ENCODE assay signal across 5 cellular contexts in the genomic region with DNA sequence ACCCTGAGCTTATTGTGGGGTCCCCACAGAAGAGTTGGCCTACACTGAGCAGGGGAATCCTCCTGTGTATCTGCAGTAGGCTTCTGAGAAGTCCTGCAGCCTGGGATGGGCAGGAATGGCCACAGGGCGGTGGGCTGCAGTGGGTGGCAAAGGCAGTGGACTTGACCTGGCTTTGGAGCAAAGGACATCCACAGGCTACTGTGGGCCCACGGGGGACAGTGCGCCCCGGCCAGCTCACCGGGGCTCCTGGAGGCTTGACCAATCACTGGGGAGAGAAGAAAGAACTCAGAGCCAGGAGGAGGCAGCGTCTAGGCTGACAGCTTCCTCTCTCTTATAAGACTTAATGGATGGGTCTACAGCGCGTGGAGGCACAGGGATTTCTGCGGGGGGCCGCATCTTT.
"Had no signal": no experiment of that assay in that cellular context is flagged by ENCODE, and none has a peak within 500 bp of the region (broad histone marks: within the 10 kb centered on the region; RNA-seq: fewer than 3 reads in every experiment).

No MANE protein-coding gene starts in this region.

- ATAC-seq: GM23338, K562 had no signal

- H3K27ac Mint-ChIP-seq: GM23338, H9 had no signal

- H3K4me3 ChIP-seq: GM23338, K562 had no signal

- H3K4me3 Mint-ChIP-seq: GM23338, H9 had no signal

- H3K9me3 Mint-ChIP-seq: GM23338 had no signal

- DNase-seq: H9, HCEC 1CT, IMR-90 had no signal
